13 cellular contexts compared by ENCODE assay signal in genomic region chr1:100953915-100954314, GRCh38.
"Had no signal": no experiment of that assay in that cellular context is flagged by ENCODE, and none has a peak within 500 bp of the region (broad histone marks: within the 10 kb centered on the region; RNA-seq: fewer than 3 reads in every experiment).

No MANE protein-coding gene starts in this region.

- H3K27me3 Mint-ChIP-seq: stimulated activated memory B cell treated with anti-CD40 and anti-IgM and Interleukin-4, amounts not matched to agents 10 μg/mL and 1 μg/mL and 100 μg/mL, for 72 hours had no signal

- H3K4me3 ChIP-seq: adrenal gland, left ventricle myocardium inferior, tibial artery had no signal

- H3K4me3 Mint-ChIP-seq: stimulated activated memory B cell treated with anti-CD40 and anti-IgM and Interleukin-4, amounts not matched to agents 10 μg/mL and 1 μg/mL and 100 μg/mL, for 72 hours; T-helper 1 cell treated with Interleukin-12 subunit alpha and Interleukin-12 subunit beta and Interleukin-4 antibody, amounts not matched to agents 30 μg/mL and 1 μg/mL, for 36 hours had no signal

- H3K9me3 ChIP-seq: adrenal gland, left ventricle myocardium inferior, tibial artery had no signal

- FAIRE-seq: kidney had no signal

- H3K27ac ChIP-seq: adrenal gland, left ventricle myocardium inferior, tibial artery had no signal

- H3K27me3 ChIP-seq: adrenal gland, tibial artery had no signal

- ATAC-seq: right cardiac atrium; SK-N-SH treated with all-trans-retinoic acid at 6 μM for 48 hours; stimulated activated memory B cell treated with anti-CD40 and anti-IgM and Interleukin-4, amounts not matched to agents 10 μg/mL and 1 μg/mL and 100 μg/mL, for 72 hours had no signal

- H3K36me3 ChIP-seq: adrenal gland had no signal

- H3K27ac Mint-ChIP-seq: stimulated activated memory B cell treated with anti-CD40 and anti-IgM and Interleukin-4, amounts not matched to agents 10 μg/mL and 1 μg/mL and 100 μg/mL, for 72 hours; T-helper 1 cell treated with Interleukin-12 subunit alpha and Interleukin-12 subunit beta and Interleukin-4 antibody, amounts not matched to agents 30 μg/mL and 1 μg/mL, for 36 hours had no signal

- DNase-seq: activated CD4-positive, alpha-beta T cell treated with anti-CD3 and anti-CD28 coated beads, Interleukin-2, amount 50 U/mL, for 4 hours; activated CD8-positive, alpha-beta memory T cell treated with anti-CD3 and anti-CD28 coated beads, Interleukin-2, amount 50 U/mL, for 4 hours; adrenal gland; central memory CD4-positive, alpha-beta T cell; erythroblast; kidney; left ventricle myocardium inferior; mesendoderm; right cardiac atrium; tibial artery had no signal
